In the genomic region with DNA sequence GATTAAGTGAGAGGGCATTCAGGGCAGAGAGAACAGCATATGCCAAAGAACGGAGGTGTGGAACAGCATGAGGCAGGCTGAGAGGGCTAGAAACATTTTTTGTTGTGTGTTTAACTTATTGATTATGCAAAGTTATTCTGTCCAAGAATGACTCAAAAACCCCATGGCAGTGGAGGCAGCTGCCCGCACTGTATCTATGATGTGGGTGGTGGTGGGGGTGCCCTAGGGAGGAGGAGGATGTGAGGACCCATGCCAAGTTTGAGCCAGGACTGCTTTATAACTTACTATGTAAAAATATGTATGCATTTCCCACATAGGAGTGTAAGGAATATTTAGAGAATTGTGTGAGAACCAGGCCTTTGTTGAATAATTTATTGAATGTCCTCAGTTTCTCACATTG, we compare ENCODE assay signal across 34 cellular contexts.
DNase-seq lines count a peak whose midpoint lies in the region; ATAC-seq, FAIRE-seq and TF ChIP-seq lines count a peak whose summit lies in the region.
"Had no signal": no experiment of that assay in that cellular context is flagged by ENCODE, and none has a peak within 500 bp of the region (broad histone marks: within the 10 kb centered on the region; RNA-seq: fewer than 3 reads in every experiment).

No MANE protein-coding gene starts in this region.

- H3K4me1 Mint-ChIP-seq in MCF 10A (ENCODE audit: insufficient read depth, unreplicated experiment): no peaks in the 10 kb centered on the region
- H3K4me1 Mint-ChIP-seq: CD14-positive monocyte; CD4-positive, alpha-beta memory T cell; CD4-positive, CD25-positive, alpha-beta regulatory T cell had no signal

- no peak overlapping the region for H2AFZ ChIP-seq in OCI-LY3 (ENCODE audit: low read depth, low read length)
- H2AFZ ChIP-seq in K562 (ENCODE audit: low read depth, low read length): no peak overlapping the region

- no peak for TF ChIP-seq RAD21 in K562 (CRISPR knock-in tag; conservative IDR thresholded peaks at IDR 0.05 in 1 of 2, IDR thresholded peaks at IDR 0.05 in 1 of 2)

- ATAC-seq in K562: no peak
- ATAC-seq: A549; CD8-positive, alpha-beta T cell had no signal

- intact Hi-C loops in MCF 10A (cut with micrococcal nuclease) (no loop called here), breast epithelium (cut with DNase I; ENCODE audit: low total_unique reads) (no loop called here), K562 (cut with micrococcal nuclease) (no loop called here)

- no peak overlapping the region for H3K4me3 ChIP-seq in breast epithelium
- no peak overlapping the region; the same call in 1 of the 2 replicates for H3K4me3 ChIP-seq in OCI-LY3 (ENCODE audit: low read length)
- H3K4me3 ChIP-seq in K562: no peak overlapping the region
- H3K4me3 ChIP-seq: A549; BLaER1; BLaER1 treated with 17β-estradiol and CSF1 and Interleukin-3, amounts not matched to agents 10 nM and 100 nM had no signal

- peaks cover 68% of the 10 kb centered on the region for H3K79me2 ChIP-seq in OCI-LY3 (ENCODE audit: low read length)
- H3K79me2 ChIP-seq in K562 (ENCODE audit: control insufficient read depth, insufficient read depth, low read length): no peaks in the 10 kb centered on the region

- H3K9me1 ChIP-seq in K562 (ENCODE audit: control insufficient read depth, insufficient read depth, low read length): no peaks in the 10 kb centered on the region

- no peak overlapping the region for H3K4me3 Mint-ChIP-seq in MCF 10A (ENCODE audit: unreplicated experiment)
- H3K4me3 Mint-ChIP-seq: B cell; CD14-positive monocyte; CD4-positive, alpha-beta memory T cell; CD4-positive, alpha-beta T cell; CD4-positive, CD25-positive, alpha-beta regulatory T cell; CD8-positive, alpha-beta memory T cell; CD8-positive, alpha-beta T cell had no signal

- DNase-seq in MCF 10A (ENCODE audit: unreplicated experiment) (no peak), breast epithelium (ENCODE audit: low spot score in 2 of 2) (no peak), K562 (ENCODE audit: extremely low read depth in 1 of 4, low spot score in 3 of 4) (peak in 1 of 4 experiments; percentile 27), DMS53 treated with DMSO at 0.1 percent for 48 hours (lab: John Stamatoyannopoulos, UW; ENCODE audit: unreplicated experiment) (no peak), NCI-H128 (lab: John Stamatoyannopoulos, UW; ENCODE audit: unreplicated experiment) (no peak)
- DNase-seq: 8988T; ACHN; AML-193; BE2C; C1 segment of cervical spinal cord; Caco-2; Calu3; CD4-positive, alpha-beta memory T cell; CD4-positive, alpha-beta T cell; CD4-positive, CD25-positive, alpha-beta regulatory T cell; CD8-positive, alpha-beta memory T cell; CD8-positive, alpha-beta T cell; DMS 273 treated with DMSO at 0.1 percent for 48 hours; DMS153; DMS53; DMS79; DMS79 treated with DMSO at 0.1 percent for 48 hours; DND-41; EL had no signal

- H3K27me3 ChIP-seq in breast epithelium (no peaks in the 10 kb centered on the region), OCI-LY3 (ENCODE audit: low read depth, low read length) (no peaks in the 10 kb centered on the region), K562 (ENCODE audit: control insufficient read depth in 2 of 2, insufficient read depth in 2 of 2, low read length in 2 of 2) (peaks cover 13 to 15% of the 10 kb centered on the region in 2 experiments; a peak in 3 of 5 replicates)
- H3K27me3 ChIP-seq: BE2C; BLaER1; BLaER1 treated with 17β-estradiol and CSF1 and Interleukin-3, amounts not matched to agents 10 nM and 100 nM had no signal

- H3K9me3 Mint-ChIP-seq in MCF 10A (ENCODE audit: unreplicated experiment): peaks cover 21% of the 10 kb centered on the region

- TF ChIP-seq CTCF in MCF 10A (IDR thresholded peaks at IDR 0.05; ENCODE audit: unreplicated experiment): no peak
- TF ChIP-seq CTCF in breast epithelium (IDR thresholded peaks at IDR 0.05): no peak
- no peak for TF ChIP-seq CTCF in OCI-LY3 (IDR thresholded peaks at IDR 0.05; ENCODE audit: low read depth, low read length)
- no peak for TF ChIP-seq CTCF in K562 (IDR thresholded peaks at IDR 0.05 in 2 of 3, conservative IDR thresholded peaks at IDR 0.05 in 1 of 3; ENCODE audit: insufficient read depth in 2 of 3, low read depth in 1 of 3, low read length in 3 of 3)

- H4K20me1 ChIP-seq in OCI-LY3 (ENCODE audit: insufficient read depth, low read length): peaks cover 33% of the 10 kb centered on the region
- no peaks in the 10 kb centered on the region for H4K20me1 ChIP-seq in K562 (replicated peaks; ENCODE audit: control insufficient read depth, insufficient read depth, low read length)
- H4K20me1 ChIP-seq: BLaER1; BLaER1 treated with 17β-estradiol and CSF1 and Interleukin-3, amounts not matched to agents 10 nM and 100 nM had no signal

- peak overlapping the region; percentile 46 for H3K4me2 ChIP-seq in OCI-LY3 (ENCODE audit: low read length)
- H3K4me2 ChIP-seq in K562 (ENCODE audit: insufficient read depth, low read length): no peak overlapping the region
- H3K4me2 ChIP-seq: A549; BLaER1; BLaER1 treated with 17β-estradiol and CSF1 and Interleukin-3, amounts not matched to agents 10 nM and 100 nM had no signal

- H3K27ac Mint-ChIP-seq in MCF 10A (ENCODE audit: low read depth, unreplicated experiment): peak overlapping the region; percentile 17
- H3K27ac Mint-ChIP-seq: B cell; CD14-positive monocyte; CD4-positive, alpha-beta memory T cell; CD4-positive, alpha-beta T cell; CD8-positive, alpha-beta T cell had no signal

- H3K4me1 ChIP-seq in breast epithelium (no peaks in the 10 kb centered on the region), OCI-LY3 (ENCODE audit: low read length) (peaks cover 29% of the 10 kb centered on the region), K562 (replicated peaks in 1 of 2; ENCODE audit: control insufficient read depth in 2 of 2, insufficient read depth in 2 of 2, low read length in 2 of 2) (no peaks in the 10 kb centered on the region)
- H3K4me1 ChIP-seq: A549; BE2C; BLaER1; BLaER1 treated with 17β-estradiol and CSF1 and Interleukin-3, amounts not matched to agents 10 nM and 100 nM; Caco-2 had no signal

- no peaks in the 10 kb centered on the region for H3K36me3 Mint-ChIP-seq in MCF 10A (ENCODE audit: insufficient read depth, unreplicated experiment)
- H3K36me3 Mint-ChIP-seq: CD14-positive monocyte; CD4-positive, CD25-positive, alpha-beta regulatory T cell; CD8-positive, alpha-beta memory T cell; CD8-positive, alpha-beta T cell had no signal

- no peak for TF ChIP-seq POLR2A in breast epithelium (IDR thresholded peaks at IDR 0.05)
- TF ChIP-seq POLR2A in K562 (conservative IDR thresholded peaks at IDR 0.05): no peak

- WGBS in K562 (ENCODE audit: insufficient coverage, low coverage, missing lambda C conversion rate): 0% methylated on average over 2 of the region's 2 CpGs

- H3K27me3 Mint-ChIP-seq in MCF 10A (ENCODE audit: insufficient read depth, unreplicated experiment): peaks cover 41% of the 10 kb centered on the region

- H3K9me3 ChIP-seq in breast epithelium (peaks cover 4 to 14% of the 10 kb centered on the region in 2 donors), OCI-LY3 (ENCODE audit: insufficient read depth, low read length) (peaks cover 37% of the 10 kb centered on the region), K562 (replicated peaks; ENCODE audit: control insufficient read depth, insufficient read depth, low read depth, low read length) (peaks cover 3% of the 10 kb centered on the region; the same call in 1 of the 2 replicates)
- H3K9me3 ChIP-seq: BE2C, Caco-2 had no signal

- BruUV-seq in MCF 10A (replicated peaks; lab: Mats Ljungman, UMichigan) (no TSS peak), K562 (replicated peaks; lab: Mats Ljungman, UMichigan) (no TSS peak)

- H3K9ac ChIP-seq in OCI-LY3 (ENCODE audit: low read length): no peak overlapping the region
- no peak overlapping the region for H3K9ac ChIP-seq in K562 (ENCODE audit: insufficient read depth in 1 of 2, low read depth in 2 of 2, low read length in 2 of 2)
- H3K9ac ChIP-seq: BLaER1; BLaER1 treated with 17β-estradiol and CSF1 and Interleukin-3, amounts not matched to agents 10 nM and 100 nM had no signal

- no peak overlapping the region for H3K27ac ChIP-seq in breast epithelium
- H3K27ac ChIP-seq in OCI-LY3 (ENCODE audit: low read length): peak overlapping the region; percentile 57
- no peak overlapping the region for H3K27ac ChIP-seq in K562 (ENCODE audit: extremely low read depth, low read depth, low read length)
- H3K27ac ChIP-seq: 22Rv1; A549; BLaER1; BLaER1 treated with 17β-estradiol and CSF1 and Interleukin-3, amounts not matched to agents 10 nM and 100 nM; C4-2B had no signal

- POLR2A ChIA-PET in MCF 10A (lab: Yijun Ruan, JAX): interaction anchor here (0.8 kb wide), 1 partner anchor 364 kb away, joined by 3 read pairs; no protein-coding TSS in a partner anchor
- POLR2A ChIA-PET in K562 (lab: Yijun Ruan, JAX): interaction anchor here (0.7 to 3.9 kb wide), 5 partner anchors 8 to 129 kb away, joined by 3 to 35 read pairs (median 3); no protein-coding TSS in a partner anchor

- CTCF ChIA-PET in MCF 10A (lab: Yijun Ruan, JAX): no interaction called here
- CTCF ChIA-PET in K562 (lab: Yijun Ruan, JAX; ENCODE audit: low intra/inter-chr PET ratio): no interaction called here

- H3K36me3 ChIP-seq in breast epithelium (no peaks in the 10 kb centered on the region), OCI-LY3 (replicated peaks; ENCODE audit: low read depth, low read length) (peaks cover 86% of the 10 kb centered on the region), K562 (ENCODE audit: control insufficient read depth, insufficient read depth, low read length) (no peaks in the 10 kb centered on the region)
- H3K36me3 ChIP-seq: BE2C, BLaER1 had no signal

- TF ChIP-seq EP300 in K562 (IDR thresholded peaks at IDR 0.05; ENCODE audit: low read length): no peak

- FAIRE-seq in K562 (lab: Jason Lieb, UNC): no peak
- FAIRE-seq: A204.1, A549, D721Med had no signal

- in situ Hi-C loops in K562 (cut with MboI): no loop called here

TF ChIP-seq in K562, 482 proteins besides CTCF, POLR2A, EP300 and RAD21 (continues in another document):
- TF ChIP-seq THRAP3 (IDR thresholded peaks at IDR 0.05; ENCODE audit: borderline replicate concordance): no peak
- TF ChIP-seq NR3C1 (CRISPR knock-in tag; IDR thresholded peaks at IDR 0.05): peak; percentile 78; the same call in 1 of the 2 replicates
- TF ChIP-seq, protein P1, sequence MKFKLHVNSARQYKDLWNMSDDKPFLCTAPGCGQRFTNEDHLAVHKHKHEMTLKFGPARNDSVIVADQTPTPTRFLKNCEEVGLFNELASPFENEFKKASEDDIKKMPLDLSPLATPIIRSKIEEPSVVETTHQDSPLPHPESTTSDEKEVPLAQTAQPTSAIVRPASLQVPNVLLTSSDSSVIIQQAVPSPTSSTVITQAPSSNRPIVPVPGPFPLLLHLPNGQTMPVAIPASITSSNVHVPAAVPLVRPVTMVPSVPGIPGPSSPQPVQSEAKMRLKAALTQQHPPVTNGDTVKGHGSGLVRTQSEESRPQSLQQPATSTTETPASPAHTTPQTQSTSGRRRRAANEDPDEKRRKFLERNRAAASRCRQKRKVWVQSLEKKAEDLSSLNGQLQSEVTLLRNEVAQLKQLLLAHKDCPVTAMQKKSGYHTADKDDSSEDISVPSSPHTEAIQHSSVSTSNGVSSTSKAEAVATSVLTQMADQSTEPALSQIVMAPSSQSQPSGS (CRISPR knock-in tag; IDR thresholded peaks at IDR 0.05): 0 out of 2 replicates have a peak, but pooled peaks have one; percentile 46
